Comparison of ENCODE assay signal across 8 cellular contexts in genomic region chr12:49741882-49742620, GRCh38. TPM values are rescaled to one million over a fixed set of nuclear protein-coding genes. Genes with fewer than 3 reads are reported as not detected.
A peak's percentile ranks its signal among the peaks of the same experiment; 100 is the strongest.
DNase-seq lines count a peak whose midpoint lies in the region; ATAC-seq lines count a peak whose summit lies in the region.

No MANE protein-coding gene starts in this region.

- peaks cover 46% of the 10 kb centered on the region for H3K4me1 Mint-ChIP-seq in activated CD4-positive, alpha-beta memory T cell treated with anti-CD3 and anti-CD28 coated beads, Interleukin-2, amount 10 ng/mL, durations not matched to agents 7 days and 5 days

- peak overlapping the region; percentile 100 for H3K27ac Mint-ChIP-seq in activated CD4-positive, alpha-beta memory T cell treated with anti-CD3 and anti-CD28 coated beads, Interleukin-2, amount 10 ng/mL, durations not matched to agents 7 days and 5 days

- peak overlapping the region; percentile 96 for H3K4me3 Mint-ChIP-seq in activated CD4-positive, alpha-beta memory T cell treated with anti-CD3 and anti-CD28 coated beads, Interleukin-2, amount 10 ng/mL, durations not matched to agents 7 days and 5 days

- no peak overlapping the region for H2AFZ ChIP-seq in ACC112 (ENCODE audit: low read length, unreplicated experiment)

- H3K27me3 ChIP-seq in ACC112 (ENCODE audit: insufficient read depth, low read length), result no peaks in the 10 kb centered on the region
- H3K27me3 ChIP-seq in duodenal mucosa (ENCODE audit: control insufficient read depth in 1 of 2, insufficient read depth in 2 of 2, low read length in 2 of 2), result no peaks in the 10 kb centered on the region

- POLR2A ChIA-PET in activated CD4-positive, alpha-beta memory T cell treated with anti-CD3 and anti-CD28 coated beads, Interleukin-2, amount 10 ng/mL, durations not matched to agents 7 days and 5 days (lab: Charles Lee), result interaction anchor here (0.6 to 2.5 kb wide), 53 partner anchors 8 to 611 kb away, joined by 3 to 75 read pairs (median 7); partner anchors contain the start of genes BCDIN3D, COX14, FAM186B and FMNL3

- peak; percentile 49 for ATAC-seq in GM18861 (IDR thresholded peaks at IDR 0.05; ENCODE audit: unreplicated experiment)
- ATAC-seq in HG03103 (IDR thresholded peaks at IDR 0.05; ENCODE audit: low read depth, unreplicated experiment), result peak; percentile 46

- CTCF ChIA-PET in activated CD4-positive, alpha-beta memory T cell treated with anti-CD3 and anti-CD28 coated beads, Interleukin-2, amount 10 ng/mL, durations not matched to agents 7 days and 5 days (lab: Charles Lee), result interaction anchor here (0.6 to 2.9 kb wide), 62 partner anchors 8 to 890 kb away, joined by 3 to 66 read pairs (median 5); partner anchors contain the start of genes BCDIN3D, DDX23, FMNL3 and NCKAP5L

- H3K9me3 ChIP-seq in duodenal mucosa (ENCODE audit: control insufficient read depth in 1 of 2, low read length in 2 of 2), result no peaks in the 10 kb centered on the region

- H3K27ac ChIP-seq in ACC112 (ENCODE audit: low read depth, low read length) (peak overlapping the region; percentile 94), duodenal mucosa (ENCODE audit: low read depth, low read length) (peak overlapping the region; percentile 99)

- H3K36me3 ChIP-seq in ACC112 (ENCODE audit: insufficient read depth, low read length) (peaks cover 9% of the 10 kb centered on the region; the same call in 1 of the 2 replicates), duodenal mucosa (ENCODE audit: control insufficient read depth in 1 of 2, insufficient read depth in 2 of 2, low read length in 2 of 2) (peaks cover 0 to 9% of the 10 kb centered on the region in 2 donors)

- no peaks in the 10 kb centered on the region for H3K27me3 Mint-ChIP-seq in activated CD4-positive, alpha-beta memory T cell treated with anti-CD3 and anti-CD28 coated beads, Interleukin-2, amount 10 ng/mL, durations not matched to agents 7 days and 5 days

- peaks cover 53% of the 10 kb centered on the region for H3K79me2 ChIP-seq in ACC112 (ENCODE audit: control insufficient read depth, insufficient read depth, low read length, unreplicated experiment)

- peak overlapping the region; percentile 98 for H3K4me3 ChIP-seq in ACC112 (ENCODE audit: low read depth, low read length)
- peak overlapping the region; percentile 80 to 99 for H3K4me3 ChIP-seq in duodenal mucosa (ENCODE audit: low read depth in 1 of 2, low read length in 2 of 2)

- H3K4me1 ChIP-seq in ACC112 (ENCODE audit: control insufficient read depth, insufficient read depth, low read length, unreplicated experiment) (peaks cover 23% of the 10 kb centered on the region), duodenal mucosa (ENCODE audit: control insufficient read depth in 1 of 2, insufficient read depth in 2 of 2, low read length in 2 of 2) (peaks cover 17 to 32% of the 10 kb centered on the region in 2 donors)

- peak overlapping the region; percentile 89 to 99 for H3K9ac ChIP-seq in duodenal mucosa (ENCODE audit: low read depth in 1 of 2, low read length in 2 of 2)

- peaks cover 43% of the 10 kb centered on the region for H3K36me3 Mint-ChIP-seq in activated CD4-positive, alpha-beta memory T cell treated with anti-CD3 and anti-CD28 coated beads, Interleukin-2, amount 10 ng/mL, durations not matched to agents 7 days and 5 days (ENCODE audit: low read depth)

- no peaks in the 10 kb centered on the region for H3K9me3 Mint-ChIP-seq in activated CD4-positive, alpha-beta memory T cell treated with anti-CD3 and anti-CD28 coated beads, Interleukin-2, amount 10 ng/mL, durations not matched to agents 7 days and 5 days

- DNase-seq in NCI-H748 treated with DMSO at 0.1 percent for 48 hours (lab: John Stamatoyannopoulos, UW) (peak; percentile 69), lung microvascular endothelial cell (ENCODE audit: low read depth in 2 of 2) (peak; percentile 65 to 95)
- peak; percentile 93 for DNase-seq in activated CD4-positive, alpha-beta memory T cell treated with anti-CD3 and anti-CD28 coated beads, Interleukin-2, amount 10 ng/mL, durations not matched to agents 7 days and 5 days
- peak; percentile 65 for DNase-seq in stimulated activated CD8-positive, alpha-beta memory T cell treated with anti-CD3 and anti-CD28 coated beads, Interleukin-12 subunit alpha, Interleukin-12 subunit beta, amount 100 ng/mL, for 1 hour (ENCODE audit: low read depth)

RNA-seq across cellular contexts. Expression of gene TMBIM6, which starts 0.7 kb away (rescaled TPM):
- 100 to 1,000 TPM; 600 to 613 TPM for total RNA-seq in activated CD4-positive, alpha-beta memory T cell treated with anti-CD3 and anti-CD28 coated beads, Interleukin-2, amount 10 ng/mL, durations not matched to agents 7 days and 5 days
- total RNA-seq in lung microvascular endothelial cell, result 324 and 480 TPM in 2 replicates

RNA-seq across cellular contexts. Expression of gene FMNL3, which starts 34.8 kb away (rescaled TPM):
- total RNA-seq in activated CD4-positive, alpha-beta memory T cell treated with anti-CD3 and anti-CD28 coated beads, Interleukin-2, amount 10 ng/mL, durations not matched to agents 7 days and 5 days, result 10 to 100 TPM; 34.7 to 34.9 TPM
- 52.0 and 54.5 TPM in 2 replicates for total RNA-seq in lung microvascular endothelial cell

Comparison
In these comparisons a context has a peak if more than half of its experiments do, and no peak if none do; other contexts are left out.
1. Peak in every context shown above with its lines: DNase-seq, ATAC-seq, H3K4me3 ChIP-seq and H3K27ac ChIP-seq.